Comparison of ENCODE assay signal across 8 cellular contexts in the genomic region with DNA sequence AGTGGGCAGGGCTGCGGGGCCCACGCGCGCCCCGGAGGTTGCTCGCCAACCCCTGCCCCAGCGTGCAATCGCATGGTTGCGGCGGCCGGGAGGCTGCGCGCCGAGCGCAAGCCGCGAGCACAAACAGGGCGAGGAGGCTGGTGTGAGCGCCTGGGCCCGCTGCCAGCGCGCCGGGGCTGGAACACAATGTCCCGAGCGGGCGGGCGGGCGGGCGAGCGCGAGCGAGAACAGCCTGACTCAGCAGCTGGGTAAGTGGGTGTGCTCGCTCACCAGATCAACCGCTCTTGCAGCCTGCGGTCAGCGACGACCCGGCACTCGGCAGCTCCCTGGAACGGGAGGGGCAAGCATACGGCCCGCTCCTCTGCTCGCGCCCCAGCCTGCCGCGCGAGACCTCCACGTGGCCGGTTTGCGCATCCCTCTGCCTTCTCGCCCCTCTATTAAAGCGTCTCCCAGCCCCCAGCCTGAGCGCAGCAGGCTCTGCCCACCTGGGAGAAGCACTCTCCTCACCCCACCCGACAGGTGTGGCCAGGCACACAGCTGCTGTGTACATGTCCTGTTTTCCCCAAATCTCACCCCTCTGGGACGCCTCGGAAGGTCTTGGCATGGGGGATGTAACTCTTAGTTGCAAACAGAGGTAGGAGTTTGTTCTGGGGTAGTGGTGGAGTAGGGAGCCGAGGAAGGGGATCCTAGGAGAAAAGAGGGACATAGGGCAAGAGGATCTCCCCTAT. TPM values are rescaled to one million over a fixed set of nuclear protein-coding genes. Genes with fewer than 3 reads are reported as not detected.
DNase-seq lines count a peak whose midpoint lies in the region; ATAC-seq and TF ChIP-seq lines count a peak whose summit lies in the region.

No MANE protein-coding gene starts in this region.

- TF ChIP-seq EP300 in transverse colon (IDR thresholded peaks at IDR 0.05; ENCODE audit: low read depth) = peak; percentile 100

- peak overlapping the region; percentile 99 for H3K4me2 ChIP-seq in HCT116 (ENCODE audit: low read length)

- H3K36me3 ChIP-seq in HCT116 (ENCODE audit: control insufficient read depth in 1 of 2, insufficient read depth in 2 of 2, low read length in 2 of 2) (no peaks in the 10 kb centered on the region), heart left ventricle (no peaks in the 10 kb centered on the region), transverse colon (no peaks in the 10 kb centered on the region)

- H3K4me1 ChIP-seq in HCT116 (ENCODE audit: control insufficient read depth in 1 of 2, insufficient read depth in 2 of 2, low read length in 2 of 2) (peaks cover 53 to 81% of the 10 kb centered on the region in 2 experiments), heart left ventricle (peaks cover 32 to 92% (median 58%) of the 10 kb centered on the region in 12 donors), transverse colon (peaks cover 76 to 92% (median 91%) of the 10 kb centered on the region in 4 donors)

- peak overlapping the region; percentile 54 for H2AFZ ChIP-seq in HCT116 (ENCODE audit: low read depth, low read length, poor library complexity, severe bottlenecking)

- H3K9me3 ChIP-seq in HCT116 (ENCODE audit: control insufficient read depth in 1 of 2, insufficient read depth in 1 of 2, low read depth in 1 of 2, low read length in 2 of 2) (no peaks in the 10 kb centered on the region), heart left ventricle (no peaks in the 10 kb centered on the region), transverse colon (no peaks in the 10 kb centered on the region)

- TF ChIP-seq CTCF in HCT116 (IDR thresholded peaks at IDR 0.05 in 2 of 3, conservative IDR thresholded peaks at IDR 0.05 in 1 of 3; ENCODE audit: borderline replicate concordance in 1 of 3, insufficient read depth in 1 of 3, low read depth in 2 of 3, low read length in 2 of 3) (no peak), heart left ventricle (IDR thresholded peaks at IDR 0.05) (no peak), transverse colon (IDR thresholded peaks at IDR 0.05) (peak in 2 of 5 experiments; percentile 17 to 26)

- no peaks in the 10 kb centered on the region for H4K20me1 ChIP-seq in HCT116 (ENCODE audit: insufficient read depth)

- peak overlapping the region; percentile 88 for H3K9ac ChIP-seq in HCT116 (ENCODE audit: low read length)

- no peak for TF ChIP-seq POLR2A in HCT116 (IDR thresholded peaks at IDR 0.05; ENCODE audit: borderline replicate concordance, extremely low read depth, insufficient read depth, insufficient read length)
- TF ChIP-seq POLR2A in heart left ventricle (IDR thresholded peaks at IDR 0.05) = peak; percentile 31 to 71
- TF ChIP-seq POLR2A in transverse colon (IDR thresholded peaks at IDR 0.05) = peak; percentile 89

- in situ Hi-C loops in transverse colon (cut with MboI; ENCODE audit: low pct_ligation_motif_present in 1 of 4, low pct_unique_long_range_greater_than_20kb in 1 of 4, low sequenced_read_pairs in 3 of 4) = loop anchor here in 1 of 4 donors (25.0 kb wide), 1 partner anchor 391 kb away; the partner anchor contains the start of gene PPARD

- DNase-seq in ELR (ENCODE audit: low read depth) (peak; percentile 90), HCT116 (ENCODE audit: low read depth, low spot score) (no peak), NCI-H1105 (lab: John Stamatoyannopoulos, UW) (peak; percentile 86), SW480 (ENCODE audit: low spot score) (peak; percentile 88), heart left ventricle (peak; percentile 91 to 98 (median 97)), pons (ENCODE audit: low spot score) (peak; percentile 85), transverse colon (peak; percentile 96)

- no TSS peak for BruUV-seq in HCT116 (replicated peaks; lab: Mats Ljungman, UMichigan)

- H3K9me2 ChIP-seq in HCT116 (ENCODE audit: insufficient read depth) = no peaks in the 10 kb centered on the region

- ATAC-seq in HCT116 = peak; percentile 48
- ATAC-seq in heart left ventricle = peak; percentile 36 to 71 (median 66)

- no peaks in the 10 kb centered on the region for H3K27me3 ChIP-seq in HCT116 (ENCODE audit: insufficient read depth, low read length)
- no peaks in the 10 kb centered on the region for H3K27me3 ChIP-seq in heart left ventricle
- H3K27me3 ChIP-seq in transverse colon = no peaks in the 10 kb centered on the region

- peak overlapping the region; percentile 66 to 84 for H3K4me3 ChIP-seq in HCT116 (replicated peaks in 1 of 2; ENCODE audit: low read depth in 1 of 2, low read length in 2 of 2)
- H3K4me3 ChIP-seq in heart left ventricle = peak overlapping the region; percentile 7 to 70 (median 60)
- peak overlapping the region; percentile 32 to 50 (median 46) for H3K4me3 ChIP-seq in transverse colon

- WGBS in adipose tissue, 3 donors = 1 to 3% (median 2%) methylated on average over 33 to 57 of the region's 57 CpGs
- 1 to 3% (median 2%) methylated on average over 12 to 57 of the region's 57 CpGs for WGBS in heart left ventricle, 4 donors
- WGBS in transverse colon (ENCODE audit: low coverage in 1 of 2), 2 donors = 1 to 5% methylated on average over 3 to 33 of the region's 57 CpGs

- H3K27ac ChIP-seq in HCT116 (ENCODE audit: low read depth, low read length) (peak overlapping the region; percentile 96), adipose tissue (ENCODE audit: low read depth, low read length) (peak overlapping the region; percentile 100), heart left ventricle (peak overlapping the region; percentile 92 to 100 (median 99)), transverse colon (peak overlapping the region; percentile 99 to 100 (median 100))

- no peaks in the 10 kb centered on the region for H3K79me2 ChIP-seq in HCT116 (ENCODE audit: insufficient read depth, low read length)

- intact Hi-C loops in HCT116 (cut with micrococcal nuclease) (no loop called here), heart left ventricle (cut with DNase I) (loop anchor here in 7 of 10 donors (1.0 to 5.0 kb wide), 5 partner anchors 36 to 127 kb away; partner anchors contain the start of gene FKBP5 (in 5 of the 7)), transverse colon (cut with DNase I; ENCODE audit: low total_unique reads) (loop anchor here (2.0 kb wide), 1 partner anchor 39 kb away; the partner anchor contains the start of gene FKBP5)

- CTCF ChIA-PET in HCT116 (lab: Charles Lee) = interaction anchor here (1.0 to 1.5 kb wide), 4 partner anchors 9 to 145 kb away, joined by 4 to 7 read pairs (median 4); partner anchors contain the start of gene ARMC12

- POLR2A ChIA-PET in HCT116 (lab: Charles Lee) = interaction anchor here (1.5 kb wide), 1 partner anchor 231 kb away, joined by 3 read pairs; the partner anchor contains the start of gene TEAD3

- RAD21 ChIA-PET in HCT116 (lab: Charles Lee; ENCODE audit: low non-redundant PET in 1 of 2, low total read pairs in 2 of 2, uncharacterized antibody in 2 of 2, unreplicated experiment in 2 of 2) = no interaction called here

- TF ChIP-seq RAD21 in HCT116 (IDR thresholded peaks at IDR 0.05; ENCODE audit: low read depth) = no peak

TF ChIP-seq in HCT116, 20 proteins besides CTCF, POLR2A, EP300 and RAD21 (continues in another document):
- TF ChIP-seq EGR1 (IDR thresholded peaks at IDR 0.05; ENCODE audit: low read depth) (no peak), EZH2 (IDR thresholded peaks at IDR 0.05) (no peak), CEBPB (IDR thresholded peaks at IDR 0.05; ENCODE audit: low read depth) (no peak), MAX (IDR thresholded peaks at IDR 0.05) (no peak), ZFX (IDR thresholded peaks at IDR 0.05) (0 out of 2 replicates have a peak, but pooled peaks have one; percentile 57), JUND (IDR thresholded peaks at IDR 0.05) (no peak), TCF7L2 (IDR thresholded peaks at IDR 0.05; ENCODE audit: borderline replicate concordance, extremely low read depth, insufficient read depth, insufficient read length) (peak; percentile 34), POLR2AphosphoS5 (IDR thresholded peaks at IDR 0.05; ENCODE audit: low read depth, low read length) (peak; percentile 44; the same call in 1 of the 2 replicates), FOSL1 (IDR thresholded peaks at IDR 0.05; ENCODE audit: low read depth) (no peak), SIN3A (IDR thresholded peaks at IDR 0.05; ENCODE audit: low read depth) (no peak)
- TF ChIP-seq, protein P1, sequence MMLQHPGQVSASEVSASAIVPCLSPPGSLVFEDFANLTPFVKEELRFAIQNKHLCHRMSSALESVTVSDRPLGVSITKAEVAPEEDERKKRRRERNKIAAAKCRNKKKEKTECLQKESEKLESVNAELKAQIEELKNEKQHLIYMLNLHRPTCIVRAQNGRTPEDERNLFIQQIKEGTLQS (IDR thresholded peaks at IDR 0.05) = no peak

RNA-seq across cellular contexts. Expression of gene ARMC12, which starts 8.7 kb away (rescaled TPM):
- 0.79 TPM for total RNA-seq in HCT116 (2021; ENCODE audit: unreplicated experiment)
- 0.75 and 1.2 TPM in 2 replicates for polyA plus RNA-seq in HCT116 (2012)
- under 1 TPM; 0.56 to 0.71 (median 0.58) TPM for polyA plus RNA-seq in adipose tissue
- total RNA-seq in heart left ventricle = under 1 TPM in 3 of 9 donors, not detected in 6; 0.19 to 0.72 (median 0.33) TPM
- under 1 TPM; 0.19 to 0.27 TPM for polyA plus RNA-seq in heart left ventricle
- 1 to 10 TPM in 1 of 4 donors, under 1 TPM in 1, not detected in 2; 0.68 to 1.5 TPM for total RNA-seq in transverse colon

RNA-seq across cellular contexts. Expression of gene FKBP5, which starts 39.4 kb away (rescaled TPM):
- total RNA-seq in HCT116 (2021; ENCODE audit: unreplicated experiment) = 50.3 TPM
- 19.5 and 29.2 TPM in 2 replicates for polyA plus RNA-seq in HCT116 (2012)
- 100 to 1,000 TPM; 111 to 356 (median 181) TPM for polyA plus RNA-seq in adipose tissue
- 100 to 1,000 TPM in 5 of 9 donors, 10 to 100 TPM in 4; 19.7 to 175 (median 104) TPM for total RNA-seq in heart left ventricle
- polyA plus RNA-seq in heart left ventricle = 100 to 1,000 TPM in 1 of 2 donors, 10 to 100 TPM in 1; 36.4 to 351 TPM
- total RNA-seq in transverse colon = 100 to 1,000 TPM in 3 of 4 donors, 10 to 100 TPM in 1; 82.8 to 299 (median 254) TPM

RNA-seq across cellular contexts. Expression of gene CLPSL2, which starts 48.3 kb away (rescaled TPM):
- total RNA-seq in HCT116 (2021; ENCODE audit: unreplicated experiment) (1.7 TPM), heart left ventricle (not detected), transverse colon (not detected)
- polyA plus RNA-seq in HCT116 (2012) = 1.1 and 3.6 TPM in 2 replicates
- polyA plus RNA-seq in adipose tissue (1 to 10 TPM in 1 of 3 donors, not detected in 2; 1.3 TPM), heart left ventricle (not detected)

RNA-seq across cellular contexts. Expression of gene CLPSL1, which starts 52.7 kb away (rescaled TPM):
- total RNA-seq in HCT116 (2021; ENCODE audit: unreplicated experiment) = not detected
- polyA plus RNA-seq in HCT116 (2012) = 0.16 and 0.36 TPM in 2 replicates
- polyA plus RNA-seq in adipose tissue = not detected
- not detected for total RNA-seq in heart left ventricle
- polyA plus RNA-seq in heart left ventricle = not detected
- total RNA-seq in transverse colon = not detected
